16 cellular contexts compared by ENCODE assay signal in the genomic region with DNA sequence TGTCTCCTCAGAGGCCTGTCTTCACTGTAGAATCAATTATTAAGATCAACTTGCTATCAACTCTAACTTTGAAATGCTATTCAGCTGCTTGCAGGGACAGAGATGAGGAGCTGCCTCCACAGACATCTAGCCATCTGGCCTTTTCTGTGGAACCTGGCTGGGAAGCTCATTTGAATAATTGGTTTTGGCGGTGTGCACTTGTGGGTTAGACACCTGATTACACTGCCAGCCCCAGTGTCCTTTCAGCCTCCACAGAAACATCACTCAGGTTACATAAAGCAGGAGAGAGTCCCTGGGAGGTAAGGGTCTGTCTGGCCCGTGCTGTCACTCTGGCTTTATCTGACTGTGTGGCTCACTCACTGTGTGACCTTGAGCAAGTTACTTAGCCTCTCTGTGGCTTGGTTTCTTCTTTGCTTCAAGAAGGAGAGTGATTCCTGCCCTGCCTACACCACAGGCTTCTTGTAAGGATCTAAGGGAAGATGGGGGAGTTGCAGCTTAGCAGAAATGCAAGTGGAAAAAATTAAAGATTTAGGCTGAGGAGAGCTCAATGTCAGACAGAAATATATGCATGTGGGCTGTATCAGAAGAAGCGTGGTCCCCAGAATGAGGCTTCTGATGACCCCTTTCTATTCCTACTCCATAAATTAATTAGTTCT.
A peak's percentile ranks its signal among the peaks of the same experiment; 100 is the strongest.
DNase-seq lines count a peak whose midpoint lies in the region; ATAC-seq and TF ChIP-seq lines count a peak whose summit lies in the region.
"Had no signal": no experiment of that assay in that cellular context is flagged by ENCODE, and none has a peak within 500 bp of the region (broad histone marks: within the 10 kb centered on the region; RNA-seq: fewer than 3 reads in every experiment).

No MANE protein-coding gene starts in this region.

- no peak for ATAC-seq in HG02884 (IDR thresholded peaks at IDR 0.05; ENCODE audit: unreplicated experiment)
- ATAC-seq in stimulated activated effector memory CD8-positive, alpha-beta T cell treated with anti-CD3 and anti-CD28 coated beads, Interleukin-12 subunit alpha, Interleukin-12 subunit beta, amount 100 ng/mL, for 72 hours = no peak
- ATAC-seq: K562, left ventricle myocardium superior had no signal

- H2BK15ac ChIP-seq in mesendoderm (replicated peaks; ENCODE audit: low read depth) = no peak overlapping the region

- H3K27ac Mint-ChIP-seq in stimulated activated effector memory CD8-positive, alpha-beta T cell treated with anti-CD3 and anti-CD28 coated beads, Interleukin-12 subunit alpha, Interleukin-12 subunit beta, amount 100 ng/mL, for 72 hours = no peak overlapping the region
- H3K27ac Mint-ChIP-seq: activated naive CD4-positive, alpha-beta T cell treated with anti-CD3 and anti-CD28 coated beads, Interleukin-2, amount 10 ng/mL, durations not matched to agents 7 days and 5 days; dendritic cell treated with granulocyte-macrophage colony-stimulating factor and Interleukin-4, amounts not matched to agents 40 ng/mL and 50 ng/mL, for 4 days had no signal

- H3K36me3 Mint-ChIP-seq in stimulated activated effector memory CD8-positive, alpha-beta T cell treated with anti-CD3 and anti-CD28 coated beads, Interleukin-12 subunit alpha, Interleukin-12 subunit beta, amount 100 ng/mL, for 72 hours = no peaks in the 10 kb centered on the region
- H3K36me3 Mint-ChIP-seq: activated naive CD4-positive, alpha-beta T cell treated with anti-CD3 and anti-CD28 coated beads, Interleukin-2, amount 10 ng/mL, durations not matched to agents 7 days and 5 days had no signal

- H3K36me3 ChIP-seq in HEK293 (ENCODE audit: control insufficient read depth in 2 of 2, insufficient read depth in 1 of 2, low read length in 2 of 2) (no peaks in the 10 kb centered on the region), mesendoderm (ENCODE audit: control insufficient read depth, insufficient read depth, low read length) (no peaks in the 10 kb centered on the region)
- H3K36me3 ChIP-seq: SJCRH30 had no signal

- H3K4me1 Mint-ChIP-seq in stimulated activated effector memory CD8-positive, alpha-beta T cell treated with anti-CD3 and anti-CD28 coated beads, Interleukin-12 subunit alpha, Interleukin-12 subunit beta, amount 100 ng/mL, for 72 hours = no peaks in the 10 kb centered on the region
- H3K4me1 Mint-ChIP-seq: activated naive CD4-positive, alpha-beta T cell treated with anti-CD3 and anti-CD28 coated beads, Interleukin-2, amount 10 ng/mL, durations not matched to agents 7 days and 5 days had no signal

- H3K4me3 Mint-ChIP-seq in stimulated activated effector memory CD8-positive, alpha-beta T cell treated with anti-CD3 and anti-CD28 coated beads, Interleukin-12 subunit alpha, Interleukin-12 subunit beta, amount 100 ng/mL, for 72 hours = no peak overlapping the region
- H3K4me3 Mint-ChIP-seq: activated naive CD4-positive, alpha-beta T cell treated with anti-CD3 and anti-CD28 coated beads, Interleukin-2, amount 10 ng/mL, durations not matched to agents 7 days and 5 days; dendritic cell treated with granulocyte-macrophage colony-stimulating factor and Interleukin-4, amounts not matched to agents 40 ng/mL and 50 ng/mL, for 4 days had no signal

- POLR2A ChIA-PET in HEK293 (lab: Yijun Ruan, JAX) = no interaction called here

- H2BK120ac ChIP-seq in mesendoderm (ENCODE audit: low read depth, low read length) = no peak overlapping the region

- H2BK5ac ChIP-seq in mesendoderm (ENCODE audit: low read length) = no peak overlapping the region

- H4K5ac ChIP-seq in mesendoderm (ENCODE audit: low read length) = no peak overlapping the region

- H3K9me3 ChIP-seq in HEK293 (ENCODE audit: control insufficient read depth, insufficient read depth, low read depth, low read length) = no peaks in the 10 kb centered on the region
- H3K9me3 ChIP-seq: SJCRH30 had no signal

- no peak overlapping the region for H3K27ac ChIP-seq in HEK293 (ENCODE audit: extremely low read depth, low read depth, low read length)
- H3K27ac ChIP-seq in mesendoderm (ENCODE audit: low read depth, low read length) = no peak overlapping the region
- H3K27ac ChIP-seq: SJCRH30 had no signal

- H3K4me1 ChIP-seq in HEK293 (ENCODE audit: control insufficient read depth, insufficient read depth, low read length) (no peaks in the 10 kb centered on the region), mesendoderm (ENCODE audit: control insufficient read depth, low read depth, low read length) (no peaks in the 10 kb centered on the region)
- H3K4me1 ChIP-seq: SJCRH30 had no signal

- no peak overlapping the region for H3K9ac ChIP-seq in mesendoderm (ENCODE audit: low read length)

- CTCF ChIA-PET in HEK293 (lab: Yijun Ruan, JAX) = no interaction called here

- no peaks in the 10 kb centered on the region for H3K27me3 ChIP-seq in mesendoderm (ENCODE audit: insufficient read depth, low read length, poor library complexity)

- no peak for TF ChIP-seq CTCF in HEK293 (tag by site-specific recombination; IDR thresholded peaks at IDR 0.05)

- DNase-seq in NCI-H2029 (lab: John Stamatoyannopoulos, UW) (peak; percentile 74), NCI-H748 treated with DMSO at 0.1 percent for 48 hours (lab: John Stamatoyannopoulos, UW) (peak; percentile 84), mesendoderm (peak; percentile 14), HuH-7.5 (ENCODE audit: low spot score) (no peak)
- no peak for DNase-seq in stimulated activated effector memory CD8-positive, alpha-beta T cell treated with anti-CD3 and anti-CD28 coated beads, Interleukin-12 subunit alpha, Interleukin-12 subunit beta, amount 100 ng/mL, for 72 hours (ENCODE audit: low spot score in 2 of 2)
- DNase-seq: activated CD4-positive, alpha-beta T cell treated with anti-CD3 and anti-CD28 coated beads for 48 hours; activated naive CD4-positive, alpha-beta T cell treated with anti-CD3 and anti-CD28 coated beads, Interleukin-2, amount 10 ng/mL, durations not matched to agents 7 days and 5 days; AML-193; erythroblast; left ventricle myocardium superior; NCI-H1436; SJCRH30 had no signal

- no peak overlapping the region for H3K18ac ChIP-seq in mesendoderm (ENCODE audit: low read length)

- H2AK5ac ChIP-seq in mesendoderm (ENCODE audit: low read length) = no peak overlapping the region

- no peak overlapping the region for H3K56ac ChIP-seq in mesendoderm (ENCODE audit: low read length)

- no peak overlapping the region for H3K23ac ChIP-seq in mesendoderm (ENCODE audit: low read length)

- no peaks in the 10 kb centered on the region for H3K9me3 Mint-ChIP-seq in stimulated activated effector memory CD8-positive, alpha-beta T cell treated with anti-CD3 and anti-CD28 coated beads, Interleukin-12 subunit alpha, Interleukin-12 subunit beta, amount 100 ng/mL, for 72 hours
- H3K9me3 Mint-ChIP-seq: activated naive CD4-positive, alpha-beta T cell treated with anti-CD3 and anti-CD28 coated beads, Interleukin-2, amount 10 ng/mL, durations not matched to agents 7 days and 5 days; dendritic cell treated with granulocyte-macrophage colony-stimulating factor and Interleukin-4, amounts not matched to agents 40 ng/mL and 50 ng/mL, for 4 days had no signal

- H3K79me2 ChIP-seq in mesendoderm (ENCODE audit: control insufficient read depth, insufficient read depth, low read length) = no peaks in the 10 kb centered on the region

- no CpG with 5 or more reads among the region's 3 CpGs for WGBS in mesendoderm (ENCODE audit: extremely low coverage, insufficient coverage, low lambda C conversion rate)

- no peak overlapping the region for H3K4me3 ChIP-seq in HEK293 (ENCODE audit: low read depth, low read length)
- H3K4me3 ChIP-seq in mesendoderm (ENCODE audit: low read length) = no peak overlapping the region
- H3K4me3 ChIP-seq: K562, SJCRH30 had no signal

- H3K4me2 ChIP-seq in mesendoderm (ENCODE audit: low read length) = no peak overlapping the region

- no peak overlapping the region for H4K8ac ChIP-seq in mesendoderm (ENCODE audit: low read depth, low read length)

- no peak overlapping the region for H3K4ac ChIP-seq in mesendoderm (ENCODE audit: low read depth, low read length)

- no peaks in the 10 kb centered on the region for H3K79me1 ChIP-seq in mesendoderm (ENCODE audit: low read length)

TF ChIP-seq in HEK293, 187 proteins besides CTCF, POLR2A, EP300 and RAD21:
- TF ChIP-seq GLIS1 (tag by site-specific recombination; IDR thresholded peaks at IDR 0.05) (0 out of 2 replicates have a peak, but pooled peaks have one; percentile 43), ZNF132 (tag by site-specific recombination; IDR thresholded peaks at IDR 0.05; ENCODE audit: borderline replicate concordance) (no peak)

Comparison
In these comparisons a context has a peak if more than half of its experiments do, and no peak if none do; other contexts are left out.
1. DNase-seq: peak in NCI-H2029 (single experiment), NCI-H748 treated with DMSO at 0.1 percent for 48 hours (single experiment) and mesendoderm (single experiment); none in stimulated activated effector memory CD8-positive, alpha-beta T cell treated with anti-CD3 and anti-CD28 coated beads, Interleukin-12 subunit alpha, Interleukin-12 subunit beta, amount 100 ng/mL, for 72 hours (0 of 2) and HuH-7.5 (single experiment).